Comparison of ENCODE assay signal across 21 cellular contexts in the genomic region with DNA sequence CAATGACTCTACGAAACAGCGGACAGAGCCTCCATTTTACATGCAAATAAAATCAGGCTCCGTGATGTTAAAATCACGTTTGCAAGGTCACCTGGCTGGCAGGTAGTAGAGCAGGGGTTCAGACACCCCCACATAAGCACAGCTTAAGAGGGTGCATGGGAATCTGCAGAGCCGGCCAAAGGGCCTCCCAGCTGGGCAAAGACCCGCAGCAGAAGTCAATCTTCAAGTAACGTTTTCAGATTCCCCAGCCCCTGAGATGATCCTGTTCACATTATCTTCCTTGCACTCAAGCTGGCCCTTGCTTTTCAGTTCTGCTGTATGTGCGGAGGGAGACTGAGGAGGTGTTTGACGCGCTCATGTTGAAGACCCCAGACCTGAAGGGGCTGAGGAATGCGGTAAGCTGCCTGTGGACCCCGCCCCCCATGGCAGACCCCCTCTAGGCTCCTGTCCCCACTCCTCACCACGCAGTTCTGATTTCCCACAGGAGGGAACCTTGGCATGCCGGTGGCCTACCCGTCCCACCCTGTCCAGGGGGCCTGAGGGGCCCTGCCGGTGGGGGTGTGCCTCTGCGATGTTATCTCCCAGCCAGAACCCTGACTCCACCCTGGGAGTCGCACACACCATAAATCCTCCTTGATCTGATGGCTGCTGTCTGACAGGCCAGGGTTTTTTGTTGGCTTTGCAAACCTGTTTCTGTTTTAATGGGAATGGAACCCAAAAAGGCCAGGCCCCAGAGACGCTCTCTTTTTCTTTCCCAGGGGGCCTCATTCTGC. TPM values are rescaled to one million over a fixed set of nuclear protein-coding genes. Genes with fewer than 3 reads are reported as not detected.
DNase-seq lines count a peak whose midpoint lies in the region; ATAC-seq and TF ChIP-seq lines count a peak whose summit lies in the region.
"Had no signal": no experiment of that assay in that cellular context is flagged by ENCODE, and none has a peak within 500 bp of the region (broad histone marks: within the 10 kb centered on the region; RNA-seq: fewer than 3 reads in every experiment).

No MANE protein-coding gene starts in this region.

- no peaks in the 10 kb centered on the region for H3K9me3 ChIP-seq in SK-N-SH
- H3K9me3 ChIP-seq: A549 had no signal

- H3K4me1 ChIP-seq in SK-N-SH (ENCODE audit: control insufficient read depth in 1 of 2, insufficient read depth in 2 of 2, low read depth in 1 of 2, low read length in 1 of 2): peaks cover 0 to 4% of the 10 kb centered on the region in 2 experiments; a peak in 1 of 4 replicates

- H3K9ac ChIP-seq in SK-N-SH: no peak overlapping the region

- no peaks in the 10 kb centered on the region for H4K20me1 ChIP-seq in SK-N-SH (ENCODE audit: insufficient read depth)

- TF ChIP-seq RAD21 in SK-N-SH (IDR thresholded peaks at IDR 0.05; ENCODE audit: low read length): no peak

- H3K36me3 ChIP-seq in SK-N-SH (replicated peaks in 1 of 2; ENCODE audit: control insufficient read depth in 1 of 2, insufficient read depth in 2 of 2, low read length in 1 of 2): no peaks in the 10 kb centered on the region

- H3K4me1 Mint-ChIP-seq in mesothelial cell of epicardium (peaks cover 44% of the 10 kb centered on the region), type B pancreatic cell (ENCODE audit: unreplicated experiment) (peaks cover 18% of the 10 kb centered on the region)

- H3K4me3 ChIP-seq in SK-N-SH (ENCODE audit: low read depth in 2 of 2, low read length in 1 of 2): no peak overlapping the region
- H3K4me3 ChIP-seq: A549, GM23338 had no signal

- CTCF ChIA-PET in SK-N-SH (lab: Yijun Ruan, JAX): interaction anchor here (1.1 to 2.1 kb wide), 5 partner anchors 12 to 240 kb away, joined by 3 to 6 read pairs (median 4); no protein-coding TSS in a partner anchor

- 77% methylated on average over 15 of the region's 19 CpGs for WGBS in SK-N-SH (ENCODE audit: low lambda C conversion rate)

- H2AFZ ChIP-seq in SK-N-SH (ENCODE audit: low read depth): no peak overlapping the region
- H2AFZ ChIP-seq: GM23338 had no signal

- no peaks in the 10 kb centered on the region for H3K9me2 ChIP-seq in SK-N-SH

- no peaks in the 10 kb centered on the region for H3F3A ChIP-seq in SK-N-SH (replicated peaks; ENCODE audit: insufficient read depth)

- peak; percentile 44 for DNase-seq in SK-N-SH
- DNase-seq in mesothelial cell of epicardium (ENCODE audit: low spot score in 2 of 2, unreplicated experiment in 2 of 2): no peak
- no peak for DNase-seq in type B pancreatic cell (ENCODE audit: extremely low spot score, unreplicated experiment)
- DNase-seq in AG08395 (ENCODE audit: low spot score): no peak
- no peak for DNase-seq in hepatic stellate cell (ENCODE audit: low spot score)
- no peak for DNase-seq in NCI-H69 (lab: John Stamatoyannopoulos, UW)
- DNase-seq: CD4-positive, CD25-positive, alpha-beta regulatory T cell; CD8-positive, alpha-beta memory T cell; COR-L47; DMS 273 treated with DMSO at 0.1 percent for 48 hours; DMS53; DND-41; EL; H7; IMR-90 had no signal

- H3K27ac ChIP-seq in SK-N-SH (ENCODE audit: low read depth in 2 of 2, low read length in 1 of 2): no peak overlapping the region
- 0 out of 2 replicates have a peak overlapping the region, but pooled peaks have one; percentile 9 for H3K27ac ChIP-seq in VCaP
- H3K27ac ChIP-seq: 22Rv1, A549 had no signal

- H3K27me3 Mint-ChIP-seq in mesothelial cell of epicardium (ENCODE audit: low read depth) (peaks cover 3% of the 10 kb centered on the region), type B pancreatic cell (no peaks in the 10 kb centered on the region)
- H3K27me3 Mint-ChIP-seq: CD4-positive, CD25-positive, alpha-beta regulatory T cell had no signal

- no peak for ATAC-seq in SK-N-SH treated with all-trans-retinoic acid at 6 μM for 48 hours
- ATAC-seq: A549, GM23338, HCT116 had no signal

- TF ChIP-seq CTCF in SK-N-SH (IDR thresholded peaks at IDR 0.05) (no peak), VCaP (conservative IDR thresholded peaks at IDR 0.05) (no peak), mesothelial cell of epicardium (IDR thresholded peaks at IDR 0.05; ENCODE audit: unreplicated experiment) (no peak), type B pancreatic cell (conservative IDR thresholded peaks at IDR 0.05) (no peak)

- H3K27ac Mint-ChIP-seq in mesothelial cell of epicardium (peak overlapping the region; percentile 93), type B pancreatic cell (peak overlapping the region; percentile 70)
- H3K27ac Mint-ChIP-seq: CD8-positive, alpha-beta memory T cell; GM23338 had no signal

- no peak for TF ChIP-seq EP300 in SK-N-SH (IDR thresholded peaks at IDR 0.05; ENCODE audit: borderline replicate concordance in 1 of 2, low read depth in 1 of 2, low read length in 1 of 2)

- no peaks in the 10 kb centered on the region for H3K9me3 Mint-ChIP-seq in mesothelial cell of epicardium
- no peaks in the 10 kb centered on the region for H3K9me3 Mint-ChIP-seq in type B pancreatic cell
- H3K9me3 Mint-ChIP-seq: CD4-positive, CD25-positive, alpha-beta regulatory T cell; CD8-positive, alpha-beta memory T cell; GM23338 had no signal

- H3K4me3 Mint-ChIP-seq in mesothelial cell of epicardium (no peak overlapping the region), type B pancreatic cell (peak overlapping the region; percentile 45)
- H3K4me3 Mint-ChIP-seq: CD4-positive, CD25-positive, alpha-beta regulatory T cell; CD8-positive, alpha-beta memory T cell; GM23338 had no signal

- no peaks in the 10 kb centered on the region for H3K79me2 ChIP-seq in SK-N-SH (ENCODE audit: insufficient read depth)

- H3K4me2 ChIP-seq in SK-N-SH: no peak overlapping the region
- H3K4me2 ChIP-seq: A549, GM23338 had no signal

- H3K36me3 Mint-ChIP-seq in mesothelial cell of epicardium (no peaks in the 10 kb centered on the region), type B pancreatic cell (peaks cover 18% of the 10 kb centered on the region)
- H3K36me3 Mint-ChIP-seq: CD8-positive, alpha-beta memory T cell had no signal

- POLR2A ChIA-PET in SK-N-SH (lab: Yijun Ruan, JAX): no interaction called here

- H3K27me3 ChIP-seq in SK-N-SH (ENCODE audit: insufficient read depth): no peaks in the 10 kb centered on the region

TF ChIP-seq in SK-N-SH, 30 proteins besides CTCF, POLR2A, EP300 and RAD21 (continues in another document):
- TF ChIP-seq JUND (IDR thresholded peaks at IDR 0.05): no peak
- TF ChIP-seq, protein P1, sequence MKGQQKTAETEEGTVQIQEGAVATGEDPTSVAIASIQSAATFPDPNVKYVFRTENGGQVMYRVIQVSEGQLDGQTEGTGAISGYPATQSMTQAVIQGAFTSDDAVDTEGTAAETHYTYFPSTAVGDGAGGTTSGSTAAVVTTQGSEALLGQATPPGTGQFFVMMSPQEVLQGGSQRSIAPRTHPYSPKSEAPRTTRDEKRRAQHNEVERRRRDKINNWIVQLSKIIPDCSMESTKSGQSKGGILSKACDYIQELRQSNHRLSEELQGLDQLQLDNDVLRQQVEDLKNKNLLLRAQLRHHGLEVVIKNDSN (IDR thresholded peaks at IDR 0.05; ENCODE audit: borderline replicate concordance, low read depth): no peak
- TF ChIP-seq, protein P2, sequence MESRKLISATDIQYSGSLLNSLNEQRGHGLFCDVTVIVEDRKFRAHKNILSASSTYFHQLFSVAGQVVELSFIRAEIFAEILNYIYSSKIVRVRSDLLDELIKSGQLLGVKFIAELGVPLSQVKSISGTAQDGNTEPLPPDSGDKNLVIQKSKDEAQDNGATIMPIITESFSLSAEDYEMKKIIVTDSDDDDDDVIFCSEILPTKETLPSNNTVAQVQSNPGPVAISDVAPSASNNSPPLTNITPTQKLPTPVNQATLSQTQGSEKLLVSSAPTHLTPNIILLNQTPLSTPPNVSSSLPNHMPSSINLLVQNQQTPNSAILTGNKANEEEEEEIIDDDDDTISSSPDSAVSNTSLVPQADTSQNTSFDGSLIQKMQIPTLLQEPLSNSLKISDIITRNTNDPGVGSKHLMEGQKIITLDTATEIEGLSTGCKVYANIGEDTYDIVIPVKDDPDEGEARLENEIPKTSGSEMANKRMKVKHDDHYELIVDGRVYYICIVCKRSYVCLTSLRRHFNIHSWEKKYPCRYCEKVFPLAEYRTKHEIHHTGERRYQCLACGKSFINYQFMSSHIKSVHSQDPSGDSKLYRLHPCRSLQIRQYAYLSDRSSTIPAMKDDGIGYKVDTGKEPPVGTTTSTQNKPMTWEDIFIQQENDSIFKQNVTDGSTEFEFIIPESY (IDR thresholded peaks at IDR 0.05; ENCODE audit: borderline replicate concordance, low read depth): no peak
- TF ChIP-seq MEF2A (IDR thresholded peaks at IDR 0.05; ENCODE audit: borderline replicate concordance, low read depth): no peak

TF ChIP-seq in SK-N-SH treated with all-trans-retinoic acid at 6 μM for 48 hours, 23 proteins besides CTCF, POLR2A, EP300 and RAD21 (continues in another document):
- TF ChIP-seq SNAI2 (CRISPR knock-in tag; IDR thresholded peaks at IDR 0.05) (no peak), ISL1 (CRISPR knock-in tag; IDR thresholded peaks at IDR 0.05) (no peak), ZNF70 (CRISPR knock-in tag; IDR thresholded peaks at IDR 0.05) (no peak), ZNF8 (CRISPR knock-in tag; IDR thresholded peaks at IDR 0.05) (no peak)
- TF ChIP-seq, protein P3, sequence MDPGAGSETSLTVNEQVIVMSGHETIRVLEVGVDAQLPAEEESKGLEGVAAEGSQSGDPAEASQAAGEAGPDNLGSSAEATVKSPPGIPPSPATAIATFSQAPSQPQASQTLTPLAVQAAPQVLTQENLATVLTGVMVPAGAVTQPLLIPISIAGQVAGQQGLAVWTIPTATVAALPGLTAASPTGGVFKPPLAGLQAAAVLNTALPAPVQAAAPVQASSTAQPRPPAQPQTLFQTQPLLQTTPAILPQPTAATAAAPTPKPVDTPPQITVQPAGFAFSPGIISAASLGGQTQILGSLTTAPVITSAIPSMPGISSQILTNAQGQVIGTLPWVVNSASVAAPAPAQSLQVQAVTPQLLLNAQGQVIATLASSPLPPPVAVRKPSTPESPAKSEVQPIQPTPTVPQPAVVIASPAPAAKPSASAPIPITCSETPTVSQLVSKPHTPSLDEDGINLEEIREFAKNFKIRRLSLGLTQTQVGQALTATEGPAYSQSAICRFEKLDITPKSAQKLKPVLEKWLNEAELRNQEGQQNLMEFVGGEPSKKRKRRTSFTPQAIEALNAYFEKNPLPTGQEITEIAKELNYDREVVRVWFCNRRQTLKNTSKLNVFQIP (CRISPR knock-in tag; IDR thresholded peaks at IDR 0.05; ENCODE audit: borderline replicate concordance, low read depth): no peak

RNA-seq across cellular contexts. Expression of a gene that starts 28.2 kb away (rescaled TPM):
- polyA plus RNA-seq in SK-N-SH (2012; rRNA removed): 0.05 TPM in 1 of 2 replicates, not detected in the other
- polyA plus RNA-seq in SK-N-SH (2012; cell fraction: cytosol; rRNA removed): 0.03 TPM in 1 of 2 replicates, not detected in the other
- 0.02 TPM in 1 of 2 replicates, not detected in the other for polyA plus RNA-seq in SK-N-SH (2012; cell fraction: nucleus; rRNA removed)
- total RNA-seq in mesothelial cell of epicardium (17.1 to 19.1 TPM (median 17.9 TPM) in 3 replicates), type B pancreatic cell (ENCODE audit: low replicate concordance) (70.6 and 194 TPM in 2 replicates)
- total RNA-seq: CD4-positive, CD25-positive, alpha-beta regulatory T cell; IMR-90 had no signal
- polyA plus RNA-seq: CD4-positive, CD25-positive, alpha-beta regulatory T cell; CD8-positive, alpha-beta memory T cell; IMR-90 had no signal
